In the genomic region with DNA sequence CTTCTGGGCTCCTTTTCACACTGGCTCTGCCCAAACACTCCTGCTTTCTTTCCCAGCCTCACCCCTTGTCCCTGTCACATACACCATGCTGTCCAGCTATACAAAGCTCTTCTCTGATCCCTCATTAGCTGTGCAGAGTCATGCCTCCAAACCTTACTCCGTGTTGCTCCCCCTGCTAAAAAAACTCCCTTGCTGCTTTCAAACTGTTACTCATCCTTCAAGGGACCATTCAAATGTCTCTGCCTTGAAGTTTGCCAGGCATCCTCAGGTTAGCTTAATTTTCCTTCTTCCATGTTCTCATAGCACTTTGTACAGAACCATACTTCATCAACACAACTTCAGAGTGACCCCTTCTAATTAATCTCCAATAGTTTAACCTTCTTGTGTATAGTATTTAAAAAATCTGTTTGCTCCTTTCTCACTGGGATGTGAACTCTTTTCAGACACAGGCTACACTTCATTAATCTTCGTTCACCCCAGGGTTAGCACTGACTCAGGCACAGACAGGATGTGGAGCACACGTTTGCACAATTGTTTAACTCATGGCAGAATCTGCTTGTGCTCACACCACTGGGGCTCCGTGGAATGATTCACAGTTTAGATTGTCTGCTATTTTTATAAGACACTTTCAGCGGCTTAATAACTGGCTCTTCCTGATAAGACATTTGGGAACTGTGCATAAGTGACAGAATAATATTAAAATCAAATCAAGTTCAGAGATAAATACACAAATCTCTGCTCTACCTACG, we compare ENCODE assay signal across 12 cellular contexts. TPM values are rescaled to one million over a fixed set of nuclear protein-coding genes. Genes with fewer than 3 reads are reported as not detected.
A peak's percentile ranks its signal among the peaks of the same experiment; 100 is the strongest.
DNase-seq lines count a peak whose midpoint lies in the region; ATAC-seq and TF ChIP-seq lines count a peak whose summit lies in the region.
"Had no signal": no experiment of that assay in that cellular context is flagged by ENCODE, and none has a peak within 500 bp of the region (broad histone marks: within the 10 kb centered on the region; RNA-seq: fewer than 3 reads in every experiment).

No MANE protein-coding gene starts in this region.

- H3K27ac Mint-ChIP-seq in activated CD4-positive, alpha-beta T cell treated with anti-CD3 and anti-CD28 coated beads, Interleukin-2, amount 10 ng/mL, durations not matched to agents 7 days and 5 days: no peak overlapping the region
- H3K27ac Mint-ChIP-seq: effector memory CD8-positive, alpha-beta T cell had no signal

- H3K4me2 ChIP-seq in hepatocyte: no peak overlapping the region

- H3K4me1 Mint-ChIP-seq in activated CD4-positive, alpha-beta T cell treated with anti-CD3 and anti-CD28 coated beads, Interleukin-2, amount 10 ng/mL, durations not matched to agents 7 days and 5 days: no peaks in the 10 kb centered on the region

- peak; percentile 38 for ATAC-seq in HG02623 (IDR thresholded peaks at IDR 0.05; ENCODE audit: unreplicated experiment)
- ATAC-seq in SK-N-SH treated with all-trans-retinoic acid at 6 μM for 48 hours: peak; percentile 40
- peak; percentile 59 for ATAC-seq in left lung
- ATAC-seq: effector memory CD8-positive, alpha-beta T cell had no signal

- H3K27me3 ChIP-seq in left lung (no peaks in the 10 kb centered on the region), hepatocyte (no peaks in the 10 kb centered on the region)
- H3K27me3 ChIP-seq: Peyer's patch had no signal

- no peaks in the 10 kb centered on the region for H3K9me2 ChIP-seq in hepatocyte (replicated peaks; ENCODE audit: insufficient read depth)

- no peak overlapping the region for H3K4me3 ChIP-seq in left lung
- no peak overlapping the region for H3K4me3 ChIP-seq in hepatocyte
- H3K4me3 ChIP-seq: Peyer's patch had no signal

- DNase-seq in ELR (ENCODE audit: low read depth): peak; percentile 71
- DNase-seq in left lung: no peak
- no peak for DNase-seq in NCI-H226
- DNase-seq in activated CD4-positive, alpha-beta T cell treated with anti-CD3 and anti-CD28 coated beads, Interleukin-2, amount 10 ng/mL, durations not matched to agents 7 days and 5 days: no peak
- no peak for DNase-seq in NCI-H446 treated with DMSO at 0.1 percent for 48 hours (lab: John Stamatoyannopoulos, UW)
- DNase-seq in hepatocyte (ENCODE audit: low spot score): no peak
- DNase-seq: activated CD8-positive, alpha-beta memory T cell treated with anti-CD3 and anti-CD28 coated beads, Interleukin-2, amount 50 U/mL, for 48 hours; DND-41; effector memory CD8-positive, alpha-beta T cell had no signal

- H3K9me3 ChIP-seq in left lung (no peaks in the 10 kb centered on the region), hepatocyte (ENCODE audit: low read depth) (no peaks in the 10 kb centered on the region)
- H3K9me3 ChIP-seq: Peyer's patch had no signal

- H3K36me3 ChIP-seq in left lung: no peaks in the 10 kb centered on the region
- no peaks in the 10 kb centered on the region for H3K36me3 ChIP-seq in hepatocyte (replicated peaks; ENCODE audit: insufficient read depth, low read depth)
- H3K36me3 ChIP-seq: Peyer's patch had no signal

- WGBS in hepatocyte (ENCODE audit: low lambda C conversion rate, missing lambda C conversion rate): 61% methylated on average over 6 of the region's 6 CpGs

- POLR2A ChIA-PET in activated CD4-positive, alpha-beta T cell treated with anti-CD3 and anti-CD28 coated beads, Interleukin-2, amount 10 ng/mL, durations not matched to agents 7 days and 5 days (lab: Charles Lee): no interaction called here

- TF ChIP-seq CTCF in left lung (IDR thresholded peaks at IDR 0.05) (no peak), hepatocyte (IDR thresholded peaks at IDR 0.05; ENCODE audit: poor library complexity) (no peak)

- no peaks in the 10 kb centered on the region for H3K36me3 Mint-ChIP-seq in activated CD4-positive, alpha-beta T cell treated with anti-CD3 and anti-CD28 coated beads, Interleukin-2, amount 10 ng/mL, durations not matched to agents 7 days and 5 days (ENCODE audit: low read depth)

- peaks cover 11% of the 10 kb centered on the region for H3K27me3 Mint-ChIP-seq in activated CD4-positive, alpha-beta T cell treated with anti-CD3 and anti-CD28 coated beads, Interleukin-2, amount 10 ng/mL, durations not matched to agents 7 days and 5 days

- CTCF ChIA-PET in activated CD4-positive, alpha-beta T cell treated with anti-CD3 and anti-CD28 coated beads, Interleukin-2, amount 10 ng/mL, durations not matched to agents 7 days and 5 days (lab: Charles Lee): interaction anchor here (1.0 kb wide), 1 partner anchor 24 kb away, joined by 3 read pairs; no protein-coding TSS in a partner anchor

- H3K79me2 ChIP-seq in hepatocyte: no peaks in the 10 kb centered on the region

- no peaks in the 10 kb centered on the region for H4K20me1 ChIP-seq in hepatocyte (ENCODE audit: insufficient read depth, poor library complexity, severe bottlenecking)

- H3K27ac ChIP-seq in left lung (no peak overlapping the region), hepatocyte (no peak overlapping the region)

- H3K4me1 ChIP-seq in left lung (peaks cover 9 to 10% of the 10 kb centered on the region in 2 donors), hepatocyte (ENCODE audit: insufficient read depth) (no peaks in the 10 kb centered on the region)
- H3K4me1 ChIP-seq: Peyer's patch had no signal

- no peaks in the 10 kb centered on the region for H3K9me3 Mint-ChIP-seq in activated CD4-positive, alpha-beta T cell treated with anti-CD3 and anti-CD28 coated beads, Interleukin-2, amount 10 ng/mL, durations not matched to agents 7 days and 5 days

- intact Hi-C loops in left lung (cut with DNase I): no loop called here

- no peak overlapping the region for H2AFZ ChIP-seq in hepatocyte

- H3K4me3 Mint-ChIP-seq in activated CD4-positive, alpha-beta T cell treated with anti-CD3 and anti-CD28 coated beads, Interleukin-2, amount 10 ng/mL, durations not matched to agents 7 days and 5 days: no peak overlapping the region
- H3K4me3 Mint-ChIP-seq: effector memory CD8-positive, alpha-beta T cell had no signal

TF ChIP-seq in SK-N-SH treated with all-trans-retinoic acid at 6 μM for 48 hours, 23 proteins besides CTCF, POLR2A, EP300 and RAD21 (continues in another document):
- no peak for TF ChIP-seq CSDC2 (CRISPR knock-in tag; IDR thresholded peaks at IDR 0.05)
- no peak for TF ChIP-seq ZNF565 (CRISPR knock-in tag; conservative IDR thresholded peaks at IDR 0.05; ENCODE audit: low read depth)
- TF ChIP-seq GLIS3 (CRISPR knock-in tag; IDR thresholded peaks at IDR 0.05): no peak
- no peak for TF ChIP-seq TCF4 (CRISPR knock-in tag; IDR thresholded peaks at IDR 0.05; ENCODE audit: borderline replicate concordance)
- TF ChIP-seq RARB (CRISPR knock-in tag; IDR thresholded peaks at IDR 0.05): no peak
- no peak for TF ChIP-seq ZFP3 (CRISPR knock-in tag; IDR thresholded peaks at IDR 0.05)
- no peak for TF ChIP-seq PPARA (CRISPR knock-in tag; IDR thresholded peaks at IDR 0.05; ENCODE audit: borderline replicate concordance)
- TF ChIP-seq, protein P1, sequence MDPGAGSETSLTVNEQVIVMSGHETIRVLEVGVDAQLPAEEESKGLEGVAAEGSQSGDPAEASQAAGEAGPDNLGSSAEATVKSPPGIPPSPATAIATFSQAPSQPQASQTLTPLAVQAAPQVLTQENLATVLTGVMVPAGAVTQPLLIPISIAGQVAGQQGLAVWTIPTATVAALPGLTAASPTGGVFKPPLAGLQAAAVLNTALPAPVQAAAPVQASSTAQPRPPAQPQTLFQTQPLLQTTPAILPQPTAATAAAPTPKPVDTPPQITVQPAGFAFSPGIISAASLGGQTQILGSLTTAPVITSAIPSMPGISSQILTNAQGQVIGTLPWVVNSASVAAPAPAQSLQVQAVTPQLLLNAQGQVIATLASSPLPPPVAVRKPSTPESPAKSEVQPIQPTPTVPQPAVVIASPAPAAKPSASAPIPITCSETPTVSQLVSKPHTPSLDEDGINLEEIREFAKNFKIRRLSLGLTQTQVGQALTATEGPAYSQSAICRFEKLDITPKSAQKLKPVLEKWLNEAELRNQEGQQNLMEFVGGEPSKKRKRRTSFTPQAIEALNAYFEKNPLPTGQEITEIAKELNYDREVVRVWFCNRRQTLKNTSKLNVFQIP (CRISPR knock-in tag; IDR thresholded peaks at IDR 0.05; ENCODE audit: borderline replicate concordance, low read depth): no peak
- TF ChIP-seq, protein P2, sequence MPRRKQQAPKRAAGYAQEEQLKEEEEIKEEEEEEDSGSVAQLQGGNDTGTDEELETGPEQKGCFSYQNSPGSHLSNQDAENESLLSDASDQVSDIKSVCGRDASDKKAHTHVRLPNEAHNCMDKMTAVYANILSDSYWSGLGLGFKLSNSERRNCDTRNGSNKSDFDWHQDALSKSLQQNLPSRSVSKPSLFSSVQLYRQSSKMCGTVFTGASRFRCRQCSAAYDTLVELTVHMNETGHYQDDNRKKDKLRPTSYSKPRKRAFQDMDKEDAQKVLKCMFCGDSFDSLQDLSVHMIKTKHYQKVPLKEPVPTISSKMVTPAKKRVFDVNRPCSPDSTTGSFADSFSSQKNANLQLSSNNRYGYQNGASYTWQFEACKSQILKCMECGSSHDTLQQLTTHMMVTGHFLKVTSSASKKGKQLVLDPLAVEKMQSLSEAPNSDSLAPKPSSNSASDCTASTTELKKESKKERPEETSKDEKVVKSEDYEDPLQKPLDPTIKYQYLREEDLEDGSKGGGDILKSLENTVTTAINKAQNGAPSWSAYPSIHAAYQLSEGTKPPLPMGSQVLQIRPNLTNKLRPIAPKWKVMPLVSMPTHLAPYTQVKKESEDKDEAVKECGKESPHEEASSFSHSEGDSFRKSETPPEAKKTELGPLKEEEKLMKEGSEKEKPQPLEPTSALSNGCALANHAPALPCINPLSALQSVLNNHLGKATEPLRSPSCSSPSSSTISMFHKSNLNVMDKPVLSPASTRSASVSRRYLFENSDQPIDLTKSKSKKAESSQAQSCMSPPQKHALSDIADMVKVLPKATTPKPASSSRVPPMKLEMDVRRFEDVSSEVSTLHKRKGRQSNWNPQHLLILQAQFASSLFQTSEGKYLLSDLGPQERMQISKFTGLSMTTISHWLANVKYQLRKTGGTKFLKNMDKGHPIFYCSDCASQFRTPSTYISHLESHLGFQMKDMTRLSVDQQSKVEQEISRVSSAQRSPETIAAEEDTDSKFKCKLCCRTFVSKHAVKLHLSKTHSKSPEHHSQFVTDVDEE (CRISPR knock-in tag; IDR thresholded peaks at IDR 0.05): no peak
- TF ChIP-seq ESRRG (CRISPR knock-in tag; IDR thresholded peaks at IDR 0.05): no peak
- no peak for TF ChIP-seq ZNF8 (CRISPR knock-in tag; IDR thresholded peaks at IDR 0.05)
- no peak for TF ChIP-seq TOX (CRISPR knock-in tag; IDR thresholded peaks at IDR 0.05; ENCODE audit: borderline replicate concordance)
- no peak for TF ChIP-seq ZC3H10 (CRISPR knock-in tag; IDR thresholded peaks at IDR 0.05)
- no peak for TF ChIP-seq OSR1 (CRISPR knock-in tag; IDR thresholded peaks at IDR 0.05)

RNA-seq across cellular contexts. Expression of a gene that starts 21.4 kb away (rescaled TPM):
- total RNA-seq in left lung: 100 to 1,000 TPM in 1 of 2 donors, 10 to 100 TPM in 1; 88.1 to 121 TPM
- 10 to 100 TPM; 47.6 to 63.4 TPM for total RNA-seq in activated CD4-positive, alpha-beta T cell treated with anti-CD3 and anti-CD28 coated beads, Interleukin-2, amount 10 ng/mL, durations not matched to agents 7 days and 5 days
- total RNA-seq in hepatocyte: 40.7 and 56.2 TPM in 2 replicates
- polyA plus RNA-seq in hepatocyte: 9.0 and 13.7 TPM in 2 replicates

RNA-seq across cellular contexts. Expression of a gene that starts 29.8 kb away (rescaled TPM):
- 10 to 100 TPM; 20.1 to 28.4 TPM for total RNA-seq in left lung
- total RNA-seq in activated CD4-positive, alpha-beta T cell treated with anti-CD3 and anti-CD28 coated beads, Interleukin-2, amount 10 ng/mL, durations not matched to agents 7 days and 5 days: 10 to 100 TPM; 12.2 TPM
- total RNA-seq in hepatocyte: 54.5 and 60.0 TPM in 2 replicates
- polyA plus RNA-seq in hepatocyte: 40.8 and 55.8 TPM in 2 replicates
